ENCODE assay signal across 27 cellular contexts in the genomic region with DNA sequence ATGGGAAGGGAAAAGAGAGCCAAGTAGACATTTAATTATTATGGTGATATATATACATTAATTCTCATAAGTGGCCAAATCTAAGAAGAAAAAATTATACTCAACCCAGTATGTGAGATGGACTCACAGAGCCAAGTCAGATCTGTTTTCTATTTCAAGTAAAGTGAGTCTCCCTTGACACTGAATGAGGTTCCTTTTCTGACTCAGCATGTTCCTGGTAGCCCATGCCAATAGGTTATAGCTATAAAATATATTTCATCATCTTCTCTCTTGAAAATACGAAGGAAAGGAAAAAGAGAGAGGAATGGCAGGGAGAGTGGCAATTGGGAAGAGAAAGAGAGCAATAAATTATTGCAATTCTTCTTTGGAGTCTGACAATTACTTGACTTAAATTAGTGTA.
"Had no signal": no experiment of that assay in that cellular context is flagged by ENCODE, and none has a peak within 500 bp of the region (broad histone marks: within the 10 kb centered on the region; RNA-seq: fewer than 3 reads in every experiment).

No MANE protein-coding gene starts in this region.

- DNase-seq: activated CD4-positive, alpha-beta T cell treated with anti-CD3 and anti-CD28 coated beads for 1 hour; activated CD4-positive, alpha-beta T cell treated with anti-CD3 and anti-CD28 coated beads, Interleukin-2, amount 50 U/mL, for 1 hour; activated gamma-delta T cell treated with Interleukin-2 at 50 U/mL for 16 hours; activated T-cell treated with anti-CD3 and anti-CD28 coated beads, Interleukin-2, amount 50 U/mL, for 1 hour; adrenal gland; caudate nucleus; dermis blood vessel endothelial cell; effector memory CD4-positive, alpha-beta T cell; heart left ventricle; islet precursor cell; left cardiac atrium; mesenchymal stem cell; nephron progenitor cell; pancreas; psoas muscle; stimulated activated CD4-positive, alpha-beta T cell treated with anti-CD3 and anti-CD28 coated beads, Interleukin-2, amount 100 ng/mL, for 24 hours; stimulated activated naive CD8-positive, alpha-beta T cell treated with anti-CD3 and anti-CD28 coated beads, Interleukin-15, amount 100 ng/mL, for 72 hours; T-helper 1 cell; WERI-Rb-1 had no signal

- H3K36me3 ChIP-seq: adrenal gland, esophagus muscularis mucosa, gastroesophageal sphincter, heart left ventricle, pancreas, right atrium auricular region, suprapubic skin, tibial nerve, WERI-Rb-1 had no signal

- H3K9me3 ChIP-seq: adrenal gland, esophagus muscularis mucosa, gastroesophageal sphincter, heart left ventricle, pancreas, psoas muscle, right atrium auricular region, suprapubic skin, tibial nerve had no signal

- H3K4me1 ChIP-seq: adrenal gland, esophagus muscularis mucosa, gastroesophageal sphincter, pancreas, psoas muscle, right atrium auricular region, suprapubic skin, tibial nerve had no signal

- H3K4me3 ChIP-seq: adrenal gland, esophagus muscularis mucosa, gastroesophageal sphincter, heart left ventricle, pancreas, psoas muscle, right atrium auricular region, suprapubic skin, tibial nerve had no signal

- FAIRE-seq: pancreas, TTC549, urothelium cell line had no signal

- H3K27ac ChIP-seq: adrenal gland, esophagus muscularis mucosa, gastroesophageal sphincter, heart left ventricle, pancreas, psoas muscle, right atrium auricular region, suprapubic skin, tibial nerve, WERI-Rb-1 had no signal

- H3K27me3 ChIP-seq: adrenal gland, esophagus muscularis mucosa, gastroesophageal sphincter, heart left ventricle, pancreas, right atrium auricular region, suprapubic skin, tibial nerve had no signal

- ATAC-seq: gastroesophageal sphincter; heart left ventricle; left cardiac atrium; pancreas; psoas muscle; stimulated activated effector memory CD8-positive, alpha-beta T cell treated with anti-CD3 and anti-CD28 coated beads, Interleukin-12 subunit alpha, Interleukin-12 subunit beta, amount 100 ng/mL, for 72 hours; stimulated activated naive CD8-positive, alpha-beta T cell treated with anti-CD3 and anti-CD28 coated beads, Interleukin-15, amount 100 ng/mL, for 72 hours had no signal
